19 cellular contexts compared by ENCODE assay signal in genomic region chrX:10607233-10607632, GRCh38. TPM values are rescaled to one million over a fixed set of nuclear protein-coding genes. Genes with fewer than 3 reads are reported as not detected.
DNase-seq lines count a peak whose midpoint lies in the region; ATAC-seq, FAIRE-seq and TF ChIP-seq lines count a peak whose summit lies in the region.
"Had no signal": no experiment of that assay in that cellular context is flagged by ENCODE, and none has a peak within 500 bp of the region (broad histone marks: within the 10 kb centered on the region; RNA-seq: fewer than 3 reads in every experiment).

No MANE protein-coding gene starts in this region.

- TF ChIP-seq RAD21 in A549 (conservative IDR thresholded peaks at IDR 0.05 in 1 of 2, IDR thresholded peaks at IDR 0.05 in 1 of 2) (no peak), IMR-90 (IDR thresholded peaks at IDR 0.05; ENCODE audit: low read length) (no peak)

- H4K91ac ChIP-seq in IMR-90 (ENCODE audit: insufficient read depth, low read depth, low read length): no peak overlapping the region

- intact Hi-C loops in IMR-90 (cut with micrococcal nuclease) (no loop called here), right lobe of liver (cut with DNase I) (no loop called here), testis (cut with DNase I; ENCODE audit: low total_unique reads) (no loop called here)

- TF ChIP-seq POLR2A in A549 (IDR thresholded peaks at IDR 0.05; ENCODE audit: low read length) (no peak), IMR-90 (IDR thresholded peaks at IDR 0.05; ENCODE audit: low read depth, low read length) (no peak), right lobe of liver (IDR thresholded peaks at IDR 0.05) (no peak), testis (IDR thresholded peaks at IDR 0.05) (no peak)

- H3K4me2 ChIP-seq in A549 (peak overlapping the region; percentile 96), IMR-90 (ENCODE audit: low read depth, low read length) (no peak overlapping the region), astrocyte (ENCODE audit: low read length) (no peak overlapping the region)

- H4K20me1 ChIP-seq in IMR-90 (ENCODE audit: insufficient read depth, low read length): no peaks in the 10 kb centered on the region
- H4K20me1 ChIP-seq in astrocyte (ENCODE audit: insufficient read depth, low read length): peaks cover 9% of the 10 kb centered on the region

- TF ChIP-seq CTCF in A549 (IDR thresholded peaks at IDR 0.05) (no peak), IMR-90 (conservative IDR thresholded peaks at IDR 0.05; ENCODE audit: low read depth, low read length) (no peak), astrocyte (IDR thresholded peaks at IDR 0.05; ENCODE audit: insufficient read depth, low read depth, low read length) (no peak), right lobe of liver (IDR thresholded peaks at IDR 0.05) (no peak), testis (IDR thresholded peaks at IDR 0.05) (no peak), endothelial cell (IDR thresholded peaks at IDR 0.05; ENCODE audit: unreplicated experiment) (no peak)

- dilution Hi-C loops in IMR-90 (cut with HindIII; ENCODE audit: low sequenced_read_pairs, unreplicated experiment): no loop called here

- H3K4me3 Mint-ChIP-seq in astrocyte (ENCODE audit: unreplicated experiment) (no peak overlapping the region), endothelial cell (ENCODE audit: unreplicated experiment) (no peak overlapping the region)
- H3K4me3 Mint-ChIP-seq: CD4-positive, CD25-positive, alpha-beta regulatory T cell; CD8-positive, alpha-beta memory T cell; H9 had no signal

- H3K9me1 ChIP-seq in IMR-90 (ENCODE audit: insufficient read depth, low read length): no peaks in the 10 kb centered on the region

- in situ Hi-C loops in IMR-90 (cut with MboI; ENCODE audit: low sequenced_read_pairs): no loop called here

- H3K14ac ChIP-seq in IMR-90 (replicated peaks; ENCODE audit: low read depth, low read length): no peak overlapping the region

- no peak for DNase-seq in A549 (ENCODE audit: low read depth in 1 of 2, low spot score in 1 of 2)
- no peak for DNase-seq in IMR-90
- no peak for DNase-seq in astrocyte (ENCODE audit: low read depth)
- no peak for DNase-seq in right lobe of liver
- no peak for DNase-seq in stimulated activated CD8-positive, alpha-beta memory T cell treated with anti-CD3 and anti-CD28 coated beads, Interleukin-4, amount 100 ng/mL, for 48 hours
- no peak for DNase-seq in testis
- DNase-seq in endothelial cell (ENCODE audit: low spot score): no peak
- DNase-seq: 8988T; ACHN; BE2C; C1 segment of cervical spinal cord; CD4-positive, CD25-positive, alpha-beta regulatory T cell; CD8-positive, alpha-beta memory T cell; COR-L47; H9 had no signal

- H3K36me3 Mint-ChIP-seq in astrocyte (ENCODE audit: low read depth, unreplicated experiment) (no peaks in the 10 kb centered on the region), endothelial cell (ENCODE audit: low read depth, unreplicated experiment) (no peaks in the 10 kb centered on the region)
- H3K36me3 Mint-ChIP-seq: CD4-positive, CD25-positive, alpha-beta regulatory T cell; CD8-positive, alpha-beta memory T cell had no signal

- H3K9me3 ChIP-seq in A549 (no peaks in the 10 kb centered on the region), IMR-90 (ENCODE audit: control insufficient read depth, insufficient read depth, low read length) (no peaks in the 10 kb centered on the region), astrocyte (ENCODE audit: insufficient read depth, low read depth, low read length) (no peaks in the 10 kb centered on the region), right lobe of liver (no peaks in the 10 kb centered on the region), testis (no peaks in the 10 kb centered on the region)
- H3K9me3 ChIP-seq: BE2C had no signal

- no peak for FAIRE-seq in A549 (lab: Jason Lieb, UNC)
- peak; percentile 73 for FAIRE-seq in astrocyte (lab: Jason Lieb, UNC)
- FAIRE-seq: G401.6, GM12891, GM19239 had no signal

- H2BK15ac ChIP-seq in IMR-90 (ENCODE audit: low read depth, low read length): no peak overlapping the region

- no peak overlapping the region for H4K8ac ChIP-seq in IMR-90 (ENCODE audit: low read depth in 2 of 2, low read length in 2 of 2)

- TF ChIP-seq EP300 in A549 (IDR thresholded peaks at IDR 0.05): no peak

- H2AK9ac ChIP-seq in IMR-90 (replicated peaks; ENCODE audit: low read depth, low read length, poor library complexity): no peak overlapping the region

- H3K4me1 Mint-ChIP-seq in astrocyte (ENCODE audit: low read depth, unreplicated experiment): peaks cover 22% of the 10 kb centered on the region
- peaks cover 14% of the 10 kb centered on the region for H3K4me1 Mint-ChIP-seq in endothelial cell (ENCODE audit: unreplicated experiment)
- H3K4me1 Mint-ChIP-seq: CD4-positive, CD25-positive, alpha-beta regulatory T cell; CD8-positive, alpha-beta memory T cell had no signal

- peaks cover 0 to 17% of the 10 kb centered on the region in 2 experiments; a peak in 3 of 4 replicates for H3K79me1 ChIP-seq in IMR-90 (ENCODE audit: low read depth in 1 of 2, low read length in 2 of 2)

- ATAC-seq in A549: no peak
- no peak for ATAC-seq in IMR-90 (ENCODE audit: low read depth)
- peak in 3 of 4 donors; percentile 3 to 52 (median 21) for ATAC-seq in right lobe of liver
- no peak for ATAC-seq in HG03139 (IDR thresholded peaks at IDR 0.05; ENCODE audit: unreplicated experiment)

- no peak overlapping the region for H3K18ac ChIP-seq in IMR-90 (ENCODE audit: low read depth, low read length)

- BruUV-seq in IMR-90 (replicated peaks; lab: Mats Ljungman, UMichigan): no TSS peak

- H3K27ac Mint-ChIP-seq in astrocyte (ENCODE audit: unreplicated experiment): no peak overlapping the region
- no peak overlapping the region for H3K27ac Mint-ChIP-seq in endothelial cell (ENCODE audit: unreplicated experiment)
- H3K27ac Mint-ChIP-seq: CD4-positive, CD25-positive, alpha-beta regulatory T cell had no signal

- H2BK5ac ChIP-seq in IMR-90 (ENCODE audit: low read depth, low read length, poor library complexity, severe bottlenecking): no peak overlapping the region

- 27% methylated on average over 2 of the region's 2 CpGs for WGBS in A549 (ENCODE audit: missing lambda C conversion rate)
- WGBS in IMR-90 (ENCODE audit: extremely low coverage in 2 of 2, insufficient read length in 1 of 2), 2 experiments: no CpG with 5 or more reads among the region's 2 CpGs
- 43% methylated on average over 2 of the region's 2 CpGs for WGBS in right lobe of liver (ENCODE audit: insufficient coverage, low coverage, low lambda C conversion rate, missing lambda C conversion rate)
- 100% methylated on average over 2 of the region's 2 CpGs for WGBS in testis, 2 donors

- H2BK20ac ChIP-seq in IMR-90 (ENCODE audit: low read depth, low read length): no peak overlapping the region

- H2BK120ac ChIP-seq in IMR-90 (ENCODE audit: low read depth, low read length): no peak overlapping the region

- H3K27ac ChIP-seq in A549: peak overlapping the region; percentile 88 to 95
- H3K27ac ChIP-seq in IMR-90 (ENCODE audit: insufficient read depth, low read length): peak overlapping the region; percentile 21; the same call in 1 of the 2 replicates
- H3K27ac ChIP-seq in astrocyte (ENCODE audit: low read depth, low read length): no peak overlapping the region
- H3K27ac ChIP-seq in right lobe of liver: peak overlapping the region in 1 of 3 donors; percentile 79
- no peak overlapping the region for H3K27ac ChIP-seq in testis

- CTCF ChIA-PET in A549 (lab: Yijun Ruan, JAX): interaction anchor here (0.6 to 0.7 kb wide), 2 partner anchors 9 to 28 kb away, joined by 3 to 4 read pairs; no protein-coding TSS in a partner anchor
- CTCF ChIA-PET in IMR-90 (lab: Yijun Ruan, JAX): no interaction called here

- H3K56ac ChIP-seq in IMR-90 (ENCODE audit: extremely low read depth, insufficient read depth, low read length): no peak overlapping the region

- H3K36me3 ChIP-seq in IMR-90 (ENCODE audit: control insufficient read depth, insufficient read depth, low read length): no peaks in the 10 kb centered on the region
- H3K36me3 ChIP-seq in astrocyte (ENCODE audit: insufficient read depth, low read length): no peaks in the 10 kb centered on the region
- no peaks in the 10 kb centered on the region for H3K36me3 ChIP-seq in right lobe of liver
- H3K36me3 ChIP-seq in testis (ENCODE audit: low read depth, missing control alignments): no peaks in the 10 kb centered on the region
- H3K36me3 ChIP-seq: BE2C had no signal

- H3K79me2 ChIP-seq in astrocyte (ENCODE audit: insufficient read depth, low read length): peaks cover 93% of the 10 kb centered on the region

- H3K27me3 Mint-ChIP-seq in astrocyte (ENCODE audit: low read depth, unreplicated experiment): no peaks in the 10 kb centered on the region
- no peaks in the 10 kb centered on the region for H3K27me3 Mint-ChIP-seq in endothelial cell (ENCODE audit: unreplicated experiment)
- H3K27me3 Mint-ChIP-seq: CD4-positive, CD25-positive, alpha-beta regulatory T cell had no signal

- H3K9me3 Mint-ChIP-seq in astrocyte (ENCODE audit: unreplicated experiment) (no peaks in the 10 kb centered on the region), endothelial cell (ENCODE audit: unreplicated experiment) (no peaks in the 10 kb centered on the region)
- H3K9me3 Mint-ChIP-seq: CD4-positive, CD25-positive, alpha-beta regulatory T cell had no signal

- no peak overlapping the region for H3K4me3 ChIP-seq in A549
- H3K4me3 ChIP-seq in IMR-90 (ENCODE audit: insufficient read depth, low read depth, low read length): no peak overlapping the region
- H3K4me3 ChIP-seq in astrocyte (ENCODE audit: insufficient read depth, low read depth, low read length): no peak overlapping the region
- no peak overlapping the region for H3K4me3 ChIP-seq in right lobe of liver
- no peak overlapping the region for H3K4me3 ChIP-seq in testis

- H3K4ac ChIP-seq in IMR-90 (ENCODE audit: low read depth, low read length): no peak overlapping the region

- no peak overlapping the region for H2AFZ ChIP-seq in IMR-90 (replicated peaks; ENCODE audit: low read length, poor library complexity)
- H2AFZ ChIP-seq in astrocyte (ENCODE audit: low read depth, low read length): no peak overlapping the region

- H3K4me1 ChIP-seq in A549 (peaks cover 88% of the 10 kb centered on the region), IMR-90 (ENCODE audit: control insufficient read depth, insufficient read depth, low read length) (peaks cover 2% of the 10 kb centered on the region), astrocyte (ENCODE audit: insufficient read depth, low read length) (peaks cover 11% of the 10 kb centered on the region), right lobe of liver (peaks cover 0 to 15% (median 2%) of the 10 kb centered on the region in 4 donors), testis (peaks cover 10% of the 10 kb centered on the region)
- H3K4me1 ChIP-seq: BE2C had no signal

- H3K23ac ChIP-seq in IMR-90 (ENCODE audit: low read depth, low read length): no peak overlapping the region

- H4K5ac ChIP-seq in IMR-90 (ENCODE audit: low read depth, low read length): no peak overlapping the region

- no peaks in the 10 kb centered on the region for H3K27me3 ChIP-seq in IMR-90 (ENCODE audit: control insufficient read depth, insufficient read depth, low read length)
- H3K27me3 ChIP-seq in astrocyte (ENCODE audit: insufficient read depth, low read length): no peaks in the 10 kb centered on the region
- no peaks in the 10 kb centered on the region for H3K27me3 ChIP-seq in right lobe of liver
- no peaks in the 10 kb centered on the region for H3K27me3 ChIP-seq in testis
- H3K27me3 ChIP-seq: BE2C had no signal

- POLR2A ChIA-PET in A549 (lab: Yijun Ruan, JAX) (no interaction called here), IMR-90 (lab: Charles Lee; ENCODE audit: unreplicated experiment) (no interaction called here)

- H3K9ac ChIP-seq in IMR-90 (ENCODE audit: low read depth, low read length) (no peak overlapping the region), astrocyte (ENCODE audit: low read length) (no peak overlapping the region)

- no peak overlapping the region for H2AK5ac ChIP-seq in IMR-90 (ENCODE audit: low read depth, low read length)

RNA-seq across cellular contexts. Expression of gene MID1, which starts 13.2 kb away (rescaled TPM):
- 106 and 113 TPM in 2 replicates for polyA plus RNA-seq in A549 (2011; rRNA removed)
- polyA plus RNA-seq in A549 (2012; cell fraction: cytosol; rRNA removed): 54.5 and 56.8 TPM in 2 replicates
- 106 and 115 TPM in 2 replicates for polyA plus RNA-seq in A549 (2012; cell fraction: nucleus; rRNA removed)
- polyA plus RNA-seq in A549 (2017; fragmentation: RNase III; extraction: RNeasy Plus Mini Kit Qiagen cat#74134 plus additional on column Dnase treatment): 58.3 to 59.8 TPM (median 59.5 TPM) in 3 replicates
- 178 and 200 TPM in 2 replicates for polyA minus RNA-seq in A549 (2011; rRNA and poly(A)+ RNA removed)
- total RNA-seq in IMR-90 (2012; rRNA removed): 63.0 and 106 TPM in 2 replicates
- 36.6 and 37.2 TPM in 2 replicates for polyA plus RNA-seq in IMR-90 (2012; rRNA removed)
- 20.5 and 31.0 TPM in 2 replicates for polyA plus RNA-seq in IMR-90 (2012; cell fraction: cytosol; rRNA removed)
- polyA plus RNA-seq in IMR-90 (2012; cell fraction: nucleus; rRNA removed; ENCODE audit: low replicate concordance): 59.5 and 115 TPM in 2 replicates
- total RNA-seq in astrocyte: 16.8 and 31.2 TPM in 2 replicates
- total RNA-seq in right lobe of liver: 1 to 10 TPM; 2.2 to 10.0 (median 4.6) TPM
- 10 to 100 TPM; 18.3 to 34.6 TPM for total RNA-seq in testis
- polyA plus RNA-seq in testis (ENCODE audit: insufficient read depth, low read depth, low replicate concordance): 10.3 TPM
- 61.8 TPM for total RNA-seq in endothelial cell (ENCODE audit: unreplicated experiment)
- total RNA-seq: CD4-positive, CD25-positive, alpha-beta regulatory T cell; CD8-positive, alpha-beta memory T cell had no signal
- polyA plus RNA-seq: CD4-positive, CD25-positive, alpha-beta regulatory T cell; CD8-positive, alpha-beta memory T cell had no signal

Comparison
In these comparisons a context has a peak if more than half of its experiments do, and no peak if none do; other contexts are left out.
1. ATAC-seq: peak in right lobe of liver (3 of 4); none in A549 (0 of 2), IMR-90 (single experiment) and HG03139 (single experiment).
2. H3K27ac ChIP-seq: peak in A549 (2 of 2) and IMR-90 (single experiment); none in astrocyte (single experiment) and testis (0 of 2).